ENCODE assay signal across 13 cellular contexts in genomic region chr6:71139249-71139648, GRCh38.
DNase-seq lines count a peak whose midpoint lies in the region; ATAC-seq, FAIRE-seq and TF ChIP-seq lines count a peak whose summit lies in the region.
"Had no signal": no experiment of that assay in that cellular context is flagged by ENCODE, and none has a peak within 500 bp of the region (broad histone marks: within the 10 kb centered on the region; RNA-seq: fewer than 3 reads in every experiment).

No MANE protein-coding gene starts in this region.

- H3K36me3 ChIP-seq in fibroblast of lung (ENCODE audit: control insufficient read depth, insufficient read depth, low read length) = no peaks in the 10 kb centered on the region
- H3K36me3 ChIP-seq in osteoblast (ENCODE audit: insufficient read depth, low read length) = no peaks in the 10 kb centered on the region

- H2AFZ ChIP-seq in fibroblast of lung (ENCODE audit: low read length) (no peak overlapping the region), osteoblast (ENCODE audit: low read length) (no peak overlapping the region)

- POLR2A ChIA-PET in RWPE1 (lab: Yijun Ruan, JAX; ENCODE audit: low non-redundant PET) = no interaction called here

- CTCF ChIA-PET in RWPE1 (lab: Yijun Ruan, JAX) = no interaction called here

- TF ChIP-seq POLR2A in H54 (IDR thresholded peaks at IDR 0.05; ENCODE audit: low read depth, low read length) = no peak

- H4K20me1 ChIP-seq in fibroblast of lung (ENCODE audit: control insufficient read depth, extremely low read depth, insufficient read depth, low read length) = no peaks in the 10 kb centered on the region
- H4K20me1 ChIP-seq in osteoblast (ENCODE audit: insufficient read depth, low read length) = no peaks in the 10 kb centered on the region

- H3K4me2 ChIP-seq in fibroblast of lung (ENCODE audit: extremely low read depth, insufficient read depth, low read length) = no peak overlapping the region
- H3K4me2 ChIP-seq in osteoblast (ENCODE audit: insufficient read depth, low read length) = no peak overlapping the region

- H3K4me3 ChIP-seq in fibroblast of lung (replicated peaks in 1 of 4; ENCODE audit: control extremely low read depth in 1 of 4, insufficient read depth in 1 of 4, low read depth in 3 of 4, low read length in 4 of 4) (no peak overlapping the region), osteoblast (ENCODE audit: insufficient read depth, low read length) (no peak overlapping the region)

- no peak overlapping the region for H3K9ac ChIP-seq in fibroblast of lung (ENCODE audit: insufficient read depth, low read length)

- TF ChIP-seq CTCF in RWPE1 (conservative IDR thresholded peaks at IDR 0.05; ENCODE audit: low read depth) (no peak), fibroblast of lung (conservative IDR thresholded peaks at IDR 0.05 in 1 of 2, IDR thresholded peaks at IDR 0.05 in 1 of 2; ENCODE audit: low read depth in 1 of 2, low read length in 2 of 2) (no peak), osteoblast (IDR thresholded peaks at IDR 0.05; ENCODE audit: extremely low read depth, low read depth, low read length) (no peak)

- H3K4me1 ChIP-seq in fibroblast of lung (ENCODE audit: control insufficient read depth, extremely low read depth, insufficient read depth, low read length) = no peaks in the 10 kb centered on the region
- H3K4me1 ChIP-seq in osteoblast (ENCODE audit: insufficient read depth, low read length) = no peaks in the 10 kb centered on the region

- H3K79me2 ChIP-seq in fibroblast of lung (ENCODE audit: control insufficient read depth, insufficient read depth, low read length) (no peaks in the 10 kb centered on the region), osteoblast (ENCODE audit: insufficient read depth, low read length) (no peaks in the 10 kb centered on the region)

- H3K27me3 ChIP-seq in fibroblast of lung (ENCODE audit: control insufficient read depth, insufficient read depth, low read length) (peaks cover 2% of the 10 kb centered on the region), osteoblast (ENCODE audit: insufficient read depth, low read length) (no peaks in the 10 kb centered on the region)

- ATAC-seq in HG03565 (IDR thresholded peaks at IDR 0.05; ENCODE audit: unreplicated experiment) (no peak), GM21529 (IDR thresholded peaks at IDR 0.05; ENCODE audit: unreplicated experiment) (no peak)
- ATAC-seq: naive thymus-derived CD8-positive, alpha-beta T cell had no signal

- peak; percentile 45 for FAIRE-seq in H54 (lab: Jason Lieb, UNC)
- FAIRE-seq: GM18507 had no signal

- H3K9me3 ChIP-seq in fibroblast of lung (ENCODE audit: control insufficient read depth, insufficient read depth, low read depth, low read length) = no peaks in the 10 kb centered on the region
- no peaks in the 10 kb centered on the region for H3K9me3 ChIP-seq in osteoblast (ENCODE audit: low read depth, low read length)

- H3K27ac ChIP-seq in RWPE1 = no peak overlapping the region
- no peak overlapping the region for H3K27ac ChIP-seq in fibroblast of lung (ENCODE audit: insufficient read depth, low read length)
- no peak overlapping the region for H3K27ac ChIP-seq in osteoblast (ENCODE audit: low read depth, low read length)

- DNase-seq in H54 (ENCODE audit: insufficient read length, low spot score) (peak; percentile 7), RWPE1 (ENCODE audit: low spot score) (peak; percentile 5), fibroblast of lung (ENCODE audit: low read depth in 2 of 2) (peak; percentile 43 to 76), osteoblast (ENCODE audit: insufficient read length, low spot score, missing footprints) (peak; percentile 15), SW 1271 (lab: John Stamatoyannopoulos, UW) (no peak)
- no peak for DNase-seq in activated effector memory CD4-positive, alpha-beta T cell treated with Interleukin-2 at 50 U/mL for 16 hours
- DNase-seq: activated CD4-positive, alpha-beta T cell treated with anti-CD3 and anti-CD28 coated beads for 1 hour; aorta; naive thymus-derived CD8-positive, alpha-beta T cell; NCI-H774 had no signal

Comparison
In these comparisons a context has a peak if more than half of its experiments do, and no peak if none do; other contexts are left out.
1. DNase-seq: peak in H54 (single experiment), RWPE1 (single experiment), fibroblast of lung (2 of 2) and osteoblast (single experiment); none in SW 1271 (0 of 2) and activated effector memory CD4-positive, alpha-beta T cell treated with Interleukin-2 at 50 U/mL for 16 hours (single experiment).